1 cellular context compared by ENCODE assay signal in the genomic region with DNA sequence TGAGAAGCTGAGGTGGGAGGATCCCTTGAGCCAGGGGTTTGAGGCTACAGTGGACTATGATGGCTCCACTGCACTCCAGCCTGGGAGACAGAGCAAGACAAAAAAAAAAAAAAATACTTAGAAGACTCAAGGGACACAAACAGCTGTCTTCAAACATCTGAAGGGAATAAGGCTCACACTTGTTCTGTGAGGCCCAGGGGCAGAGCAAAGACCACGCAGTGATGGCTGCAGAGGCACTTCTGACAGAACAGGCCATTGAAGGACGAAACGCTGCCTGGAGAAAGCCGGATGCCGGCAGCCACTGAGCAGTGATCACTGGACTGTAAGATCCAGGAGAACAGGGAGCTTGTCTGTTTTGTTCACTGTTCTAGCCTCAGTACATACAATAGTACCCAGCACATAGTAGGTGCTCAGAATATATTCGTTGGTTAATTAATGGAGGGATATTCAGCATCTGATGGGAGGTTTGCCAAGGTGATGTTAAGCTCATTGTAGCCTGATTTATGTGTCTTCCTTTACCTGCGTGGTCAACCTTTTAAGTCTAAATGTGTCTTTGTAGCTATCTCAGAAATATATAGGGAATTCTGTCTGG.
A peak's percentile ranks its signal among the peaks of the same experiment; 100 is the strongest.
TF ChIP-seq lines count a peak whose summit lies in the region.

No MANE protein-coding gene starts in this region.

TF ChIP-seq in K562, 482 proteins besides CTCF, POLR2A, EP300 and RAD21:
- peak; percentile 92 for TF ChIP-seq ZKSCAN1 (IDR thresholded peaks at IDR 0.05; ENCODE audit: low read depth, low read length)
- TF ChIP-seq, protein P1, sequence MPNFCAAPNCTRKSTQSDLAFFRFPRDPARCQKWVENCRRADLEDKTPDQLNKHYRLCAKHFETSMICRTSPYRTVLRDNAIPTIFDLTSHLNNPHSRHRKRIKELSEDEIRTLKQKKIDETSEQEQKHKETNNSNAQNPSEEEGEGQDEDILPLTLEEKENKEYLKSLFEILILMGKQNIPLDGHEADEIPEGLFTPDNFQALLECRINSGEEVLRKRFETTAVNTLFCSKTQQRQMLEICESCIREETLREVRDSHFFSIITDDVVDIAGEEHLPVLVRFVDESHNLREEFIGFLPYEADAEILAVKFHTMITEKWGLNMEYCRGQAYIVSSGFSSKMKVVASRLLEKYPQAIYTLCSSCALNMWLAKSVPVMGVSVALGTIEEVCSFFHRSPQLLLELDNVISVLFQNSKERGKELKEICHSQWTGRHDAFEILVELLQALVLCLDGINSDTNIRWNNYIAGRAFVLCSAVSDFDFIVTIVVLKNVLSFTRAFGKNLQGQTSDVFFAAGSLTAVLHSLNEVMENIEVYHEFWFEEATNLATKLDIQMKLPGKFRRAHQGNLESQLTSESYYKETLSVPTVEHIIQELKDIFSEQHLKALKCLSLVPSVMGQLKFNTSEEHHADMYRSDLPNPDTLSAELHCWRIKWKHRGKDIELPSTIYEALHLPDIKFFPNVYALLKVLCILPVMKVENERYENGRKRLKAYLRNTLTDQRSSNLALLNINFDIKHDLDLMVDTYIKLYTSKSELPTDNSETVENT (CRISPR knock-in tag; IDR thresholded peaks at IDR 0.05): no peak
- TF ChIP-seq ZNF184 (CRISPR knock-in tag; IDR thresholded peaks at IDR 0.05): no peak
